ENCODE assay signal across 8 cellular contexts in genomic region chr1:92291372-92291999, GRCh38. TPM values are rescaled to one million over a fixed set of nuclear protein-coding genes. Genes with fewer than 3 reads are reported as not detected.
DNase-seq lines count a peak whose midpoint lies in the region; ATAC-seq and TF ChIP-seq lines count a peak whose summit lies in the region.

No MANE protein-coding gene starts in this region.

- H3K27ac ChIP-seq in HL-60 (replicated peaks) (no peak overlapping the region), OCI-LY1 (ENCODE audit: low read depth, low read length, poor library complexity, severe bottlenecking) (no peak overlapping the region), dorsolateral prefrontal cortex (no peak overlapping the region)

- no peaks in the 10 kb centered on the region for H3K27me3 ChIP-seq in HL-60 (ENCODE audit: insufficient read depth, poor library complexity, severe bottlenecking)
- H3K27me3 ChIP-seq in OCI-LY1 (ENCODE audit: insufficient read depth, low read length): no peaks in the 10 kb centered on the region
- no peaks in the 10 kb centered on the region for H3K27me3 ChIP-seq in dorsolateral prefrontal cortex

- H2AFZ ChIP-seq in OCI-LY1 (ENCODE audit: low read length): no peak overlapping the region

- no peaks in the 10 kb centered on the region for H3F3A ChIP-seq in OCI-LY1 (ENCODE audit: insufficient read depth, low read length)

- TF ChIP-seq CTCF in HL-60 (IDR thresholded peaks at IDR 0.05; ENCODE audit: insufficient read depth, low read length): peak; percentile 53
- peak; percentile 74 for TF ChIP-seq CTCF in OCI-LY1 (IDR thresholded peaks at IDR 0.05; ENCODE audit: low read length)
- TF ChIP-seq CTCF in dorsolateral prefrontal cortex (IDR thresholded peaks at IDR 0.05 in 54 of 56, conservative IDR thresholded peaks at IDR 0.05 in 2 of 56; ENCODE audit: low read depth in 1 of 56, partially characterized antibody in 56 of 56): peak; percentile 29 to 84 (median 72)
- TF ChIP-seq CTCF in mucosa of descending colon (IDR thresholded peaks at IDR 0.05): peak; percentile 27

- H3K9me3 ChIP-seq in OCI-LY1 (ENCODE audit: low read length) (no peaks in the 10 kb centered on the region), mucosa of descending colon (no peaks in the 10 kb centered on the region)

- H3K4me3 ChIP-seq in HL-60 (replicated peaks; ENCODE audit: insufficient read depth, low read length) (no peak overlapping the region), OCI-LY1 (ENCODE audit: low read depth, low read length, poor library complexity, severe bottlenecking) (no peak overlapping the region), dorsolateral prefrontal cortex (no peak overlapping the region), mucosa of descending colon (no peak overlapping the region)

- intact Hi-C loops in dorsolateral prefrontal cortex (cut with DNase I) (loop anchor here (5.0 to 10.0 kb wide), 4 partner anchors 207 to 789 kb away; partner anchors contain the start of genes BTBD8 (in 1 of the 2) and CDC7 (in 1 of the 2)), mucosa of descending colon (cut with DNase I, micrococcal nuclease) (no loop called here)

- H3K9ac ChIP-seq in OCI-LY1 (ENCODE audit: low read length): no peak overlapping the region

- ATAC-seq in mucosa of descending colon: peak; percentile 66
- ATAC-seq in HG03159 (IDR thresholded peaks at IDR 0.05; ENCODE audit: unreplicated experiment): no peak
- no peak for ATAC-seq in GM21447 (IDR thresholded peaks at IDR 0.05; ENCODE audit: unreplicated experiment)

- DNase-seq in DMS153 (lab: John Stamatoyannopoulos, UW) (peak; percentile 41), HL-60 (ENCODE audit: low read depth in 1 of 2, low spot score in 1 of 2) (peak in 1 of 2 experiments; percentile 34), dorsolateral prefrontal cortex (peak in 1 of 10 donors; percentile 16), mucosa of descending colon (peak in 1 of 3 donors; percentile 57), activated T-cell treated with anti-CD3 and anti-CD28 coated beads for 4 hours (no peak)

- no peaks in the 10 kb centered on the region for H3K79me2 ChIP-seq in OCI-LY1 (ENCODE audit: insufficient read depth, low read length)

- no peak overlapping the region for H3K4me2 ChIP-seq in OCI-LY1 (ENCODE audit: low read length)

- no peaks in the 10 kb centered on the region for H3K9me2 ChIP-seq in OCI-LY1 (ENCODE audit: low read depth, low read length)

- no peaks in the 10 kb centered on the region for H4K20me1 ChIP-seq in OCI-LY1 (ENCODE audit: insufficient read depth, low read length)

- H3K4me1 ChIP-seq in OCI-LY1 (ENCODE audit: insufficient read depth, low read length, severe bottlenecking) (no peaks in the 10 kb centered on the region), mucosa of descending colon (ENCODE audit: low read depth) (no peaks in the 10 kb centered on the region)

- H3K36me3 ChIP-seq in OCI-LY1 (ENCODE audit: insufficient read depth, low read length): peaks cover 54% of the 10 kb centered on the region
- H3K36me3 ChIP-seq in mucosa of descending colon (ENCODE audit: low read depth): no peaks in the 10 kb centered on the region

RNA-seq across cellular contexts. Expression of gene GLMN, which starts 7.3 kb away (rescaled TPM):
- total RNA-seq in dorsolateral prefrontal cortex (10 to 100 TPM in 119 of 120 experiments, 1 to 10 TPM in 1; 9.6 to 28.8 (median 19.1) TPM), mucosa of descending colon (1 to 10 TPM; 5.9 to 7.1 (median 6.8) TPM)

RNA-seq across cellular contexts. Expression of gene RPAP2, which starts 7.4 kb away (rescaled TPM):
- total RNA-seq in dorsolateral prefrontal cortex (10 to 100 TPM; 38.1 to 72.7 (median 52.8) TPM), mucosa of descending colon (10 to 100 TPM; 17.1 to 33.5 (median 22.6) TPM)

Comparison
In these comparisons a context has a peak if more than half of its experiments do, and no peak if none do; other contexts are left out.
1. intact Hi-C loops: an anchor here in dorsolateral prefrontal cortex (5.0 to 10.0 kb wide); none called in mucosa of descending colon.